ENCODE assay signal across 15 cellular contexts in genomic region chr3:158249183-158249582, GRCh38.
DNase-seq lines count a peak whose midpoint lies in the region; ATAC-seq lines count a peak whose summit lies in the region.
"Had no signal": no experiment of that assay in that cellular context is flagged by ENCODE, and none has a peak within 500 bp of the region (broad histone marks: within the 10 kb centered on the region; RNA-seq: fewer than 3 reads in every experiment).

No MANE protein-coding gene starts in this region.

- no peak for DNase-seq in stimulated activated CD4-positive, alpha-beta T cell treated with anti-CD3 and anti-CD28 coated beads, Interleukin-4, amount 100 ng/mL, for 4 hours
- DNase-seq: AML-193; DMS 273 treated with DMSO at 0.1 percent for 48 hours; effector memory CD4-positive, alpha-beta T cell; HCEC 1CT; NCI-H1105 treated with DMSO at 0.1 percent for 48 hours; NCI-H226; stimulated activated naive CD4-positive, alpha-beta T cell had no signal

- ATAC-seq in GM18520 (IDR thresholded peaks at IDR 0.05; ENCODE audit: unreplicated experiment) (peak; percentile 74), GM19452 (IDR thresholded peaks at IDR 0.05; ENCODE audit: unreplicated experiment) (peak; percentile 55), HG02678 (IDR thresholded peaks at IDR 0.05; ENCODE audit: unreplicated experiment) (peak; percentile 58), HG03442 (IDR thresholded peaks at IDR 0.05; ENCODE audit: unreplicated experiment) (peak; percentile 60), HG03039 (IDR thresholded peaks at IDR 0.05; ENCODE audit: unreplicated experiment) (no peak), HG02970 (IDR thresholded peaks at IDR 0.05; ENCODE audit: low FRiP score, unreplicated experiment) (no peak)
- ATAC-seq: left lobe of liver had no signal

Comparison
In these comparisons a context has a peak if more than half of its experiments do, and no peak if none do; other contexts are left out.
1. ATAC-seq: peak in GM18520 (single experiment), GM19452 (single experiment), HG02678 (single experiment) and HG03442 (single experiment); none in HG03039 (single experiment) and HG02970 (single experiment).